ENCODE assay signal across 7 cellular contexts in genomic region chr6:161370882-161371281, GRCh38.
A peak's percentile ranks its signal among the peaks of the same experiment; 100 is the strongest.
DNase-seq lines count a peak whose midpoint lies in the region; FAIRE-seq and TF ChIP-seq lines count a peak whose summit lies in the region.

No MANE protein-coding gene starts in this region.

- DNase-seq in HCEC 1CT (peak; percentile 62), MM.1S (peak; percentile 61), T follicular helper cell (ENCODE audit: low read depth) (peak; percentile 52), right atrium auricular region (ENCODE audit: low spot score) (peak; percentile 65), small intestine (peak; percentile 72)
- peak; percentile 14 for DNase-seq in activated naive CD8-positive, alpha-beta T cell treated with anti-CD3 and anti-CD28 coated beads, Interleukin-2, amount 50 U/mL, for 16 hours (ENCODE audit: low read depth, low spot score)

- no peak overlapping the region for H3K27ac ChIP-seq in MM.1S (ENCODE audit: low read length)
- H3K27ac ChIP-seq in right atrium auricular region, result no peak overlapping the region
- no peak overlapping the region for H3K27ac ChIP-seq in small intestine (ENCODE audit: low read depth in 1 of 2, low read length in 1 of 2)

- H3F3A ChIP-seq in MM.1S (ENCODE audit: insufficient read depth, low read length), result no peaks in the 10 kb centered on the region

- H3K4me2 ChIP-seq in MM.1S (ENCODE audit: low read depth, low read length), result no peak overlapping the region

- H3K9me3 ChIP-seq in MM.1S (replicated peaks; ENCODE audit: insufficient read depth, low read length) (no peaks in the 10 kb centered on the region), right atrium auricular region (no peaks in the 10 kb centered on the region), small intestine (ENCODE audit: control insufficient read depth, low read depth) (no peaks in the 10 kb centered on the region)

- no peaks in the 10 kb centered on the region for H4K20me1 ChIP-seq in MM.1S (ENCODE audit: insufficient read depth, low read length)

- H3K4me3 ChIP-seq in MM.1S (ENCODE audit: low read length) (no peak overlapping the region), right atrium auricular region (no peak overlapping the region), small intestine (ENCODE audit: low read depth in 1 of 2, low read length in 2 of 2) (no peak overlapping the region)

- H3K4me1 ChIP-seq in MM.1S (ENCODE audit: low read length) (no peaks in the 10 kb centered on the region), right atrium auricular region (peaks cover 0 to 13% of the 10 kb centered on the region in 2 donors), small intestine (ENCODE audit: control insufficient read depth in 2 of 2, insufficient read depth in 1 of 2, low read depth in 1 of 2, low read length in 1 of 2) (peaks cover 0 to 3% of the 10 kb centered on the region in 2 donors)

- no peak overlapping the region for H3K9ac ChIP-seq in MM.1S (ENCODE audit: low read length)

- no peaks in the 10 kb centered on the region for H3K27me3 ChIP-seq in MM.1S (replicated peaks; ENCODE audit: insufficient read depth, low read length)
- no peaks in the 10 kb centered on the region for H3K27me3 ChIP-seq in right atrium auricular region
- H3K27me3 ChIP-seq in small intestine (ENCODE audit: control insufficient read depth in 2 of 2, insufficient read depth in 2 of 2, low read length in 2 of 2), result no peaks in the 10 kb centered on the region

- H3K79me2 ChIP-seq in MM.1S (ENCODE audit: low read length), result no peaks in the 10 kb centered on the region

- TF ChIP-seq CTCF in GM12872 (IDR thresholded peaks at IDR 0.05; ENCODE audit: insufficient read depth, low read depth, low read length) (peak; percentile 92), MM.1S (IDR thresholded peaks at IDR 0.05; ENCODE audit: low read length) (peak; percentile 62), right atrium auricular region (IDR thresholded peaks at IDR 0.05) (peak; percentile 91)

- no peaks in the 10 kb centered on the region for H3K9me2 ChIP-seq in MM.1S (replicated peaks; ENCODE audit: insufficient read depth, low read length)

- WGBS in small intestine, 3 donors, result 25 to 30% (median 27%) methylated on average over 9 of the region's 9 CpGs

- H3K36me3 ChIP-seq in MM.1S (replicated peaks; ENCODE audit: insufficient read depth, low read length) (no peaks in the 10 kb centered on the region), right atrium auricular region (no peaks in the 10 kb centered on the region), small intestine (ENCODE audit: control insufficient read depth in 2 of 2, insufficient read depth in 2 of 2, low read length in 2 of 2) (no peaks in the 10 kb centered on the region)

- FAIRE-seq in small intestine (lab: Jason Lieb, UNC), result no peak

- H2AFZ ChIP-seq in MM.1S (ENCODE audit: low read length), result no peak overlapping the region

Comparison
In these comparisons a context has a peak if more than half of its experiments do, and no peak if none do; other contexts are left out.
1. DNase-seq: peak in every context shown above with its lines; median percentile 72 in small intestine; 65 in right atrium auricular region; 62 in HCEC 1CT; 61 in MM.1S; 52 in T follicular helper cell; 14 in activated naive CD8-positive, alpha-beta T cell treated with anti-CD3 and anti-CD28 coated beads, Interleukin-2, amount 50 U/mL, for 16 hours.